ENCODE assay signal across 1 cellular context in the genomic region with DNA sequence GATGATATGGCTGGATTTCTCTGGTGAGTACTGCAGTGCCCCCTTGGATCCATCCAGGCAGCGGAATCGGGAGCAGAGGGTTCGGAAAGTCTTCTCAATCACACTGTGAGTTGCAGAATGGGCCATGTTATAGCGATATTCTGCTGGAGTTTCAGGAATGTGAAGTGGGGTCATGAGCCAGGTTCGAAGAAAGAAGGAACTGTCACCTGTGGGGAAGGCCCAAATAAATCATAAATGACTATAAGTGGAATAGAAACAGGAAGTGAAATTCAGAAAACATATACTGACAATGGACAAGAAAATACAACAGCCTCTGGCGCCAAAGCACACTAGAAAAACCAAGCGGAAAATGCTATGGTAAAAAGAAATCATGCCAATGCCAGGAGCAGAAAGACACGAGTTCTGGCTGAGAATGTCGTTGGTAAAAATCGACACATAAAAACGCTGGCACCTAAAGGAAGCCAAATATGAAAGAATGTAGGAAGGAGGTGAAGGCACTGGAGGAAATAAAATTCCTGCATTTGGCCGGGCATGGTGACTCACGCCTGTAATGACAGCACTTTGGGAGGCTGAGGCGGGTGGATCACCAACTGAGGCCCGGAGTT.
A peak's percentile ranks its signal among the peaks of the same experiment; 100 is the strongest.
TF ChIP-seq lines count a peak whose summit lies in the region.

No MANE protein-coding gene starts in this region.

TF ChIP-seq in GM12878, 131 proteins besides CTCF, POLR2A, EP300 and RAD21 (continues in another document):
- TF ChIP-seq ZBTB33 (IDR thresholded peaks at IDR 0.05) (peak; percentile 85), KAT2A (conservative IDR thresholded peaks at IDR 0.05; ENCODE audit: control insufficient read depth, low read depth, low read length) (no peak), WRNIP1 (IDR thresholded peaks at IDR 0.05; ENCODE audit: borderline replicate concordance, low read depth, low read length) (no peak), ZBTB40 (IDR thresholded peaks at IDR 0.05; ENCODE audit: borderline replicate concordance) (no peak), MEF2B (IDR thresholded peaks at IDR 0.05; ENCODE audit: partially characterized antibody, poor library complexity, severe bottlenecking) (no peak), YY1 (IDR thresholded peaks at IDR 0.05; ENCODE audit: low read depth, low read length) (no peak), PAX8 (IDR thresholded peaks at IDR 0.05) (no peak), HDAC2 (IDR thresholded peaks at IDR 0.05) (no peak), IRF3 (IDR thresholded peaks at IDR 0.05) (no peak), ZZZ3 (IDR thresholded peaks at IDR 0.05; ENCODE audit: control insufficient read depth, insufficient read length, low read depth) (no peak), LARP7 (IDR thresholded peaks at IDR 0.05) (no peak), BCLAF1 (IDR thresholded peaks at IDR 0.05) (no peak), BRCA1 (IDR thresholded peaks at IDR 0.05; ENCODE audit: low read depth, low read length) (no peak), STAT3 (IDR thresholded peaks at IDR 0.05; ENCODE audit: low read depth, low read length) (no peak), SPI1 (IDR thresholded peaks at IDR 0.05; ENCODE audit: borderline replicate concordance, insufficient read depth, low read depth, low read length) (peak; percentile 94), SREBF1 (IDR thresholded peaks at IDR 0.05; ENCODE audit: low read length) (no peak), ZNF622 (IDR thresholded peaks at IDR 0.05) (no peak), GATAD2B (conservative IDR thresholded peaks at IDR 0.05; ENCODE audit: low read depth) (no peak), ZNF24 (IDR thresholded peaks at IDR 0.05) (no peak), CHD4 (IDR thresholded peaks at IDR 0.05) (no peak), ASH2L (IDR thresholded peaks at IDR 0.05; ENCODE audit: borderline replicate concordance, low read depth) (no peak), ZBED1 (IDR thresholded peaks at IDR 0.05; ENCODE audit: borderline replicate concordance) (no peak), ELK1 (IDR thresholded peaks at IDR 0.05; ENCODE audit: low read depth, low read length) (no peak), PKNOX1 (IDR thresholded peaks at IDR 0.05) (peak; percentile 51), GABPA (IDR thresholded peaks at IDR 0.05; ENCODE audit: low read depth) (no peak), CHD1 (IDR thresholded peaks at IDR 0.05; ENCODE audit: low read depth, low read length) (no peak), BMI1 (IDR thresholded peaks at IDR 0.05; ENCODE audit: borderline replicate concordance) (no peak), CUX1 (IDR thresholded peaks at IDR 0.05; ENCODE audit: insufficient replicate concordance, low read depth, low read length) (no peak), KLF5 (IDR thresholded peaks at IDR 0.05; ENCODE audit: partially characterized antibody) (no peak), HCFC1 (IDR thresholded peaks at IDR 0.05; ENCODE audit: low read length) (no peak)
- TF ChIP-seq, protein P1, sequence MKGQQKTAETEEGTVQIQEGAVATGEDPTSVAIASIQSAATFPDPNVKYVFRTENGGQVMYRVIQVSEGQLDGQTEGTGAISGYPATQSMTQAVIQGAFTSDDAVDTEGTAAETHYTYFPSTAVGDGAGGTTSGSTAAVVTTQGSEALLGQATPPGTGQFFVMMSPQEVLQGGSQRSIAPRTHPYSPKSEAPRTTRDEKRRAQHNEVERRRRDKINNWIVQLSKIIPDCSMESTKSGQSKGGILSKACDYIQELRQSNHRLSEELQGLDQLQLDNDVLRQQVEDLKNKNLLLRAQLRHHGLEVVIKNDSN (IDR thresholded peaks at IDR 0.05; ENCODE audit: borderline replicate concordance, extremely low read length, insufficient read depth, low read depth, low read length), result no peak
- TF ChIP-seq, protein P2, sequence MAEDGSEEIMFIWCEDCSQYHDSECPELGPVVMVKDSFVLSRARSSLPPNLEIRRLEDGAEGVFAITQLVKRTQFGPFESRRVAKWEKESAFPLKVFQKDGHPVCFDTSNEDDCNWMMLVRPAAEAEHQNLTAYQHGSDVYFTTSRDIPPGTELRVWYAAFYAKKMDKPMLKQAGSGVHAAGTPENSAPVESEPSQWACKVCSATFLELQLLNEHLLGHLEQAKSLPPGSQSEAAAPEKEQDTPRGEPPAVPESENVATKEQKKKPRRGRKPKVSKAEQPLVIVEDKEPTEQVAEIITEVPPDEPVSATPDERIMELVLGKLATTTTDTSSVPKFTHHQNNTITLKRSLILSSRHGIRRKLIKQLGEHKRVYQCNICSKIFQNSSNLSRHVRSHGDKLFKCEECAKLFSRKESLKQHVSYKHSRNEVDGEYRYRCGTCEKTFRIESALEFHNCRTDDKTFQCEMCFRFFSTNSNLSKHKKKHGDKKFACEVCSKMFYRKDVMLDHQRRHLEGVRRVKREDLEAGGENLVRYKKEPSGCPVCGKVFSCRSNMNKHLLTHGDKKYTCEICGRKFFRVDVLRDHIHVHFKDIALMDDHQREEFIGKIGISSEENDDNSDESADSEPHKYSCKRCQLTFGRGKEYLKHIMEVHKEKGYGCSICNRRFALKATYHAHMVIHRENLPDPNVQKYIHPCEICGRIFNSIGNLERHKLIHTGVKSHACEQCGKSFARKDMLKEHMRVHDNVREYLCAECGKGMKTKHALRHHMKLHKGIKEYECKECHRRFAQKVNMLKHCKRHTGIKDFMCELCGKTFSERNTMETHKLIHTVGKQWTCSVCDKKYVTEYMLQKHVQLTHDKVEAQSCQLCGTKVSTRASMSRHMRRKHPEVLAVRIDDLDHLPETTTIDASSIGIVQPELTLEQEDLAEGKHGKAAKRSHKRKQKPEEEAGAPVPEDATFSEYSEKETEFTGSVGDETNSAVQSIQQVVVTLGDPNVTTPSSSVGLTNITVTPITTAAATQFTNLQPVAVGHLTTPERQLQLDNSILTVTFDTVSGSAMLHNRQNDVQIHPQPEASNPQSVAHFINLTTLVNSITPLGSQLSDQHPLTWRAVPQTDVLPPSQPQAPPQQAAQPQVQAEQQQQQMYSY (CRISPR knock-in tag; IDR thresholded peaks at IDR 0.05), result no peak
